1 cellular context compared by ENCODE assay signal in the genomic region with DNA sequence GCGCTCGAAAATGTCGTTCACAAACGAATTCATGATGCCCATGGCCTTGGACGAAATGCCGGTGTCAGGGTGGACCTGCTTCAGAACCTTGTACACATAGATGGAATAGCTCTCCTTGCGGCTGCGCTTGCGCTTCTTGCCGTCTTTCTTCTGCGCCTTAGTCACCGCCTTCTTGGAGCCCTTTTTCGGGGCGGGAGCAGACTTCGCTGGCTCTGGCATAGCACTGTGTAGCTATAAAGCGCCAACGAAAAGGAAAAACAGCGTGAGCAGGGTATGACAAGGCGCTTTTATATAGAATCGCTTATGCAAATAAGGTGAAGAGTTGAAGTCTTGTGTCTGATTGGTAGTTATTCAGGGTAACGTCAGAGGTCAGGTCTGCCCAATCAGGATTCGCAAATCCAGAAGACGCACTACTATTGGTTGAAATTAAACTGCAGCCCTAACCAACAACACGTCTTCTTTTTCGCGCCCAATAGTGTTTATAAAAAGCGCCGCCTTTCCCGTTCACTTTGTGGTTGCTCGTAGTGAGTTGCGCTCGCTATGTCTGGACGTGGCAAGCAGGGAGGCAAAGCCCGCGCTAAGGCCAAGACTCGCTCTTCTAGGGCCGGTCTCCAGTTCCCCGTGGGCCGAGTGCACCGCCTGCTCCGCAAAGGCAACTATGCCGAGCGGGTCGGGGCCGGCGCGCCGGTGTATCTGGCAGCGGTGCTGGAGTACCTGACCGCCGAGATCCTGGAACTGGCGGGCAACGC.
TF ChIP-seq lines count a peak whose summit lies in the region.

No MANE protein-coding gene starts in this region.

TF ChIP-seq in HepG2, 621 proteins besides CTCF, POLR2A, EP300 and RAD21 (continued from another document and continues in another):
- TF ChIP-seq, protein P1, sequence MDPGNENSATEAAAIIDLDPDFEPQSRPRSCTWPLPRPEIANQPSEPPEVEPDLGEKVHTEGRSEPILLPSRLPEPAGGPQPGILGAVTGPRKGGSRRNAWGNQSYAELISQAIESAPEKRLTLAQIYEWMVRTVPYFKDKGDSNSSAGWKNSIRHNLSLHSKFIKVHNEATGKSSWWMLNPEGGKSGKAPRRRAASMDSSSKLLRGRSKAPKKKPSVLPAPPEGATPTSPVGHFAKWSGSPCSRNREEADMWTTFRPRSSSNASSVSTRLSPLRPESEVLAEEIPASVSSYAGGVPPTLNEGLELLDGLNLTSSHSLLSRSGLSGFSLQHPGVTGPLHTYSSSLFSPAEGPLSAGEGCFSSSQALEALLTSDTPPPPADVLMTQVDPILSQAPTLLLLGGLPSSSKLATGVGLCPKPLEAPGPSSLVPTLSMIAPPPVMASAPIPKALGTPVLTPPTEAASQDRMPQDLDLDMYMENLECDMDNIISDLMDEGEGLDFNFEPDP (CRISPR knock-in tag; conservative IDR thresholded peaks at IDR 0.05): no peak
- TF ChIP-seq NONO (IDR thresholded peaks at IDR 0.05) (no peak), NONO (CRISPR knock-in tag; conservative IDR thresholded peaks at IDR 0.05) (no peak), CEBPB (IDR thresholded peaks at IDR 0.05; ENCODE audit: borderline replicate concordance, low read depth, low read length) (no peak), DNMT1 (CRISPR knock-in tag; IDR thresholded peaks at IDR 0.05) (no peak), KAT2B (IDR thresholded peaks at IDR 0.05; ENCODE audit: borderline replicate concordance, low read depth, low read length) (no peak), ZNF292 (CRISPR knock-in tag; IDR thresholded peaks at IDR 0.05; ENCODE audit: borderline replicate concordance, low read depth) (no peak), ZNF629 (CRISPR knock-in tag; conservative IDR thresholded peaks at IDR 0.05) (no peak), RXRA (CRISPR knock-in tag; IDR thresholded peaks at IDR 0.05) (0 out of 2 replicates have a peak, but pooled peaks have one; percentile 26), SMAD1 (CRISPR knock-in tag; IDR thresholded peaks at IDR 0.05; ENCODE audit: borderline replicate concordance, low read depth) (no peak), FOXM1 (CRISPR knock-in tag; IDR thresholded peaks at IDR 0.05) (no peak), FOXJ3 (CRISPR knock-in tag; IDR thresholded peaks at IDR 0.05; ENCODE audit: borderline replicate concordance) (peak; percentile 57), MAF1 (CRISPR knock-in tag; IDR thresholded peaks at IDR 0.05; ENCODE audit: borderline replicate concordance) (no peak), KDM6A (CRISPR knock-in tag; IDR thresholded peaks at IDR 0.05; ENCODE audit: low read depth) (no peak), SETDB1 (CRISPR knock-in tag; IDR thresholded peaks at IDR 0.05; ENCODE audit: borderline replicate concordance) (0 out of 2 replicates have a peak, but pooled peaks have one; percentile 47), ZNF367 (CRISPR knock-in tag; IDR thresholded peaks at IDR 0.05; ENCODE audit: borderline replicate concordance) (peak; percentile 71; the same call in 1 of the 2 replicates), ZMYM2 (CRISPR knock-in tag; IDR thresholded peaks at IDR 0.05) (no peak), ZNF101 (CRISPR knock-in tag; IDR thresholded peaks at IDR 0.05; ENCODE audit: borderline replicate concordance, low read depth) (no peak), ZNF776 (CRISPR knock-in tag; IDR thresholded peaks at IDR 0.05) (no peak; the same call in 1 of the 2 replicates), HNRNPH1 (optimal IDR thresholded peaks at IDR 0.05; ENCODE audit: low read depth, low read length) (no peak), AHR (CRISPR knock-in tag; IDR thresholded peaks at IDR 0.05) (peak; percentile 52; the same call in 1 of the 2 replicates), HES4 (CRISPR knock-in tag; IDR thresholded peaks at IDR 0.05; ENCODE audit: borderline replicate concordance) (no peak), ZNF335 (CRISPR knock-in tag; IDR thresholded peaks at IDR 0.05) (no peak), PTBP1 (IDR thresholded peaks at IDR 0.05; ENCODE audit: low read depth, low read length, poor library complexity, severe bottlenecking) (peak; percentile 94), CREB1 (IDR thresholded peaks at IDR 0.05) (peak; percentile 68), CREB1 (CRISPR knock-in tag; IDR thresholded peaks at IDR 0.05) (peak; percentile 96), SMARCC2 (IDR thresholded peaks at IDR 0.05) (no peak), ZNF484 (CRISPR knock-in tag; IDR thresholded peaks at IDR 0.05; ENCODE audit: borderline replicate concordance, low read depth) (no peak), ZNF263 (CRISPR knock-in tag; IDR thresholded peaks at IDR 0.05) (no peak), ZNF556 (CRISPR knock-in tag; IDR thresholded peaks at IDR 0.05; ENCODE audit: borderline replicate concordance) (no peak), STAG1 (CRISPR knock-in tag; IDR thresholded peaks at IDR 0.05) (no peak), NR2F1 (CRISPR knock-in tag; IDR thresholded peaks at IDR 0.05) (no peak), SP2 (CRISPR knock-in tag; IDR thresholded peaks at IDR 0.05) (no peak), SCMH1 (CRISPR knock-in tag; IDR thresholded peaks at IDR 0.05; ENCODE audit: borderline replicate concordance) (no peak; the same call in 1 of the 2 replicates), RBM39 (IDR thresholded peaks at IDR 0.05; ENCODE audit: low read depth, low read length, poor library complexity, severe bottlenecking) (peak; percentile 99), FOXK2 (IDR thresholded peaks at IDR 0.05) (no peak), ELF3 (CRISPR knock-in tag; IDR thresholded peaks at IDR 0.05) (no peak), MED1 (CRISPR knock-in tag; IDR thresholded peaks at IDR 0.05) (peak; percentile 63), NKX3-1 (CRISPR knock-in tag; IDR thresholded peaks at IDR 0.05) (no peak), FOXK1 (CRISPR knock-in tag; IDR thresholded peaks at IDR 0.05; ENCODE audit: borderline replicate concordance, low read depth) (no peak; the same call in 1 of the 2 replicates), ZNF121 (CRISPR knock-in tag; IDR thresholded peaks at IDR 0.05) (no peak)
- TF ChIP-seq, protein P2, sequence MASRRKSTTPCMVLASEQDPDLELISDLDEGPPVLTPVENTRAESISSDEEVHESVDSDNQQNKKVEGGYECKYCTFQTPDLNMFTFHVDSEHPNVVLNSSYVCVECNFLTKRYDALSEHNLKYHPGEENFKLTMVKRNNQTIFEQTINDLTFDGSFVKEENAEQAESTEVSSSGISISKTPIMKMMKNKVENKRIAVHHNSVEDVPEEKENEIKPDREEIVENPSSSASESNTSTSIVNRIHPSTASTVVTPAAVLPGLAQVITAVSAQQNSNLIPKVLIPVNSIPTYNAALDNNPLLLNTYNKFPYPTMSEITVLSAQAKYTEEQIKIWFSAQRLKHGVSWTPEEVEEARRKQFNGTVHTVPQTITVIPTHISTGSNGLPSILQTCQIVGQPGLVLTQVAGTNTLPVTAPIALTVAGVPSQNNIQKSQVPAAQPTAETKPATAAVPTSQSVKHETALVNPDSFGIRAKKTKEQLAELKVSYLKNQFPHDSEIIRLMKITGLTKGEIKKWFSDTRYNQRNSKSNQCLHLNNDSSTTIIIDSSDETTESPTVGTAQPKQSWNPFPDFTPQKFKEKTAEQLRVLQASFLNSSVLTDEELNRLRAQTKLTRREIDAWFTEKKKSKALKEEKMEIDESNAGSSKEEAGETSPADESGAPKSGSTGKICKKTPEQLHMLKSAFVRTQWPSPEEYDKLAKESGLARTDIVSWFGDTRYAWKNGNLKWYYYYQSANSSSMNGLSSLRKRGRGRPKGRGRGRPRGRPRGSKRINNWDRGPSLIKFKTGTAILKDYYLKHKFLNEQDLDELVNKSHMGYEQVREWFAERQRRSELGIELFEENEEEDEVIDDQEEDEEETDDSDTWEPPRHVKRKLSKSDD (CRISPR knock-in tag; IDR thresholded peaks at IDR 0.05; ENCODE audit: low read depth): no peak
- TF ChIP-seq, protein P3, sequence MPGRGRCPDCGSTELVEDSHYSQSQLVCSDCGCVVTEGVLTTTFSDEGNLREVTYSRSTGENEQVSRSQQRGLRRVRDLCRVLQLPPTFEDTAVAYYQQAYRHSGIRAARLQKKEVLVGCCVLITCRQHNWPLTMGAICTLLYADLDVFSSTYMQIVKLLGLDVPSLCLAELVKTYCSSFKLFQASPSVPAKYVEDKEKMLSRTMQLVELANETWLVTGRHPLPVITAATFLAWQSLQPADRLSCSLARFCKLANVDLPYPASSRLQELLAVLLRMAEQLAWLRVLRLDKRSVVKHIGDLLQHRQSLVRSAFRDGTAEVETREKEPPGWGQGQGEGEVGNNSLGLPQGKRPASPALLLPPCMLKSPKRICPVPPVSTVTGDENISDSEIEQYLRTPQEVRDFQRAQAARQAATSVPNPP (CRISPR knock-in tag; IDR thresholded peaks at IDR 0.05): no peak
- TF ChIP-seq, protein P4, sequence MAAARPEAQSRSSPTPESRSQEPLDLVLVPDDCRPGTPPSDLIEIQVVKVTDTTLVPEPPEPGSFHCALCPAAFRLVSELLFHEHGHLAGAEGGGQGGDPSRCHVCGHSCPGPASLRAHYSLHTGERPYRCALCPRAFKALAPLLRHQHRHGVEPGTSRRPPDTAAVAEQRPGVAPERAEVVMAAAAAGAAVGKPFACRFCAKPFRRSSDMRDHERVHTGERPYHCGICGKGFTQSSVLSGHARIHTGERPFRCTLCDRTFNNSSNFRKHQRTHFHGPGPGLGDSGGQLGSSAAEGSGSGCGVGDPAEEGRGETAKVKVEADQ (CRISPR knock-in tag; IDR thresholded peaks at IDR 0.05; ENCODE audit: borderline replicate concordance): no peak
- TF ChIP-seq, protein P5, sequence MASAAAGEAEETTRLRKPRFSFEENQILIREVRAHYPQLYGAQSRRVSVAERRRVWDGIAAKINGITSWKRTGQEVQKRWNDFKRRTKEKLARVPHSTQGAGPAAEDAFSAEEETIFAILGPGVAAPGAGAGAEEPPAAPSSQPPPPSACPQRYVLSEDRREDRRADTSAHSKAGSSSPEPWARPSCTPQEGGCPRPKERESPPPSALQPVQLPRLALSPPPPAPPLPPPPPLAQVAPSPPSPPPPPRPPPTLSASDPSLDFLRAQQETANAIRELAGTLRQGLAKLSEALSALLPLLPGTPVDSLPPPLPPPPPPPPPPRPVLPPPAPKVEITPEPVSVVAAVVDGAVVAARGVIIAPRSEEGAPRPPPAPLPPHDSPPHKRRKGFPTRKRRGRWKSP (CRISPR knock-in tag; IDR thresholded peaks at IDR 0.05): no peak
- TF ChIP-seq, protein P6, sequence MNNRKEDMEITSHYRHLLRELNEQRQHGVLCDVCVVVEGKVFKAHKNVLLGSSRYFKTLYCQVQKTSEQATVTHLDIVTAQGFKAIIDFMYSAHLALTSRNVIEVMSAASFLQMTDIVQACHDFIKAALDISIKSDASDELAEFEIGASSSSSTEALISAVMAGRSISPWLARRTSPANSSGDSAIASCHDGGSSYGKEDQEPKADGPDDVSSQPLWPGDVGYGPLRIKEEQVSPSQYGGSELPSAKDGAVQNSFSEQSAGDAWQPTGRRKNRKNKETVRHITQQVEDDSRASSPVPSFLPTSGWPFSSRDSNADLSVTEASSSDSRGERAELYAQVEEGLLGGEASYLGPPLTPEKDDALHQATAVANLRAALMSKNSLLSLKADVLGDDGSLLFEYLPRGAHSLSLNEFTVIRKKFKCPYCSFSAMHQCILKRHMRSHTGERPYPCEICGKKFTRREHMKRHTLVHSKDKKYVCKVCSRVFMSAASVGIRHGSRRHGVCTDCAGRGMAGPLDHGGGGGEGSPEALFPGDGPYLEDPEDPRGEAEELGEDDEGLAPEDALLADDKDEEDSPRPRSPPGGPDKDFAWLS (CRISPR knock-in tag; IDR thresholded peaks at IDR 0.05; ENCODE audit: borderline replicate concordance): no peak
- TF ChIP-seq, protein P7, sequence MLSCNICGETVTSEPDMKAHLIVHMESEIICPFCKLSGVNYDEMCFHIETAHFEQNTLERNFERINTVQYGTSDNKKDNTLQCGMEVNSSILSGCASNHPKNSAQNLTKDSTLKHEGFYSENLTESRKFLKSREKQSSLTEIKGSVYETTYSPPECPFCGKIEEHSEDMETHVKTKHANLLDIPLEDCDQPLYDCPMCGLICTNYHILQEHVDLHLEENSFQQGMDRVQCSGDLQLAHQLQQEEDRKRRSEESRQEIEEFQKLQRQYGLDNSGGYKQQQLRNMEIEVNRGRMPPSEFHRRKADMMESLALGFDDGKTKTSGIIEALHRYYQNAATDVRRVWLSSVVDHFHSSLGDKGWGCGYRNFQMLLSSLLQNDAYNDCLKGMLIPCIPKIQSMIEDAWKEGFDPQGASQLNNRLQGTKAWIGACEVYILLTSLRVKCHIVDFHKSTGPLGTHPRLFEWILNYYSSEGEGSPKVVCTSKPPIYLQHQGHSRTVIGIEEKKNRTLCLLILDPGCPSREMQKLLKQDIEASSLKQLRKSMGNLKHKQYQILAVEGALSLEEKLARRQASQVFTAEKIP (CRISPR knock-in tag; IDR thresholded peaks at IDR 0.05; ENCODE audit: borderline replicate concordance): no peak
- TF ChIP-seq, protein P8, sequence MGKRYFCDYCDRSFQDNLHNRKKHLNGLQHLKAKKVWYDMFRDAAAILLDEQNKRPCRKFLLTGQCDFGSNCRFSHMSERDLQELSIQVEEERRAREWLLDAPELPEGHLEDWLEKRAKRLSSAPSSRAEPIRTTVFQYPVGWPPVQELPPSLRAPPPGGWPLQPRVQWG (CRISPR knock-in tag; IDR thresholded peaks at IDR 0.05; ENCODE audit: borderline replicate concordance, low read depth): no peak
- TF ChIP-seq, protein P9, sequence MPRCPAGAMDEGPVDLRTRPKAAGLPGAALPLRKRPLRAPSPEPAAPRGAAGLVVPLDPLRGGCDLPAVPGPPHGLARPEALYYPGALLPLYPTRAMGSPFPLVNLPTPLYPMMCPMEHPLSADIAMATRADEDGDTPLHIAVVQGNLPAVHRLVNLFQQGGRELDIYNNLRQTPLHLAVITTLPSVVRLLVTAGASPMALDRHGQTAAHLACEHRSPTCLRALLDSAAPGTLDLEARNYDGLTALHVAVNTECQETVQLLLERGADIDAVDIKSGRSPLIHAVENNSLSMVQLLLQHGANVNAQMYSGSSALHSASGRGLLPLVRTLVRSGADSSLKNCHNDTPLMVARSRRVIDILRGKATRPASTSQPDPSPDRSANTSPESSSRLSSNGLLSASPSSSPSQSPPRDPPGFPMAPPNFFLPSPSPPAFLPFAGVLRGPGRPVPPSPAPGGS (CRISPR knock-in tag; IDR thresholded peaks at IDR 0.05): no peak; the same call in 1 of the 2 replicates
- TF ChIP-seq, protein P10, sequence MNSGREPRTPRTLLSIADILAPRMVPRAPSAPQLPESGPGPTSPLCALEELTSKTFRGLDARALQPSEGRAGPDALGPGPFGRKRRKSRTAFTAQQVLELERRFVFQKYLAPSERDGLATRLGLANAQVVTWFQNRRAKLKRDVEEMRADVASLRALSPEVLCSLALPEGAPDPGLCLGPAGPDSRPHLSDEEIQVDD (CRISPR knock-in tag; IDR thresholded peaks at IDR 0.05; ENCODE audit: borderline replicate concordance): no peak
- TF ChIP-seq, protein P11, sequence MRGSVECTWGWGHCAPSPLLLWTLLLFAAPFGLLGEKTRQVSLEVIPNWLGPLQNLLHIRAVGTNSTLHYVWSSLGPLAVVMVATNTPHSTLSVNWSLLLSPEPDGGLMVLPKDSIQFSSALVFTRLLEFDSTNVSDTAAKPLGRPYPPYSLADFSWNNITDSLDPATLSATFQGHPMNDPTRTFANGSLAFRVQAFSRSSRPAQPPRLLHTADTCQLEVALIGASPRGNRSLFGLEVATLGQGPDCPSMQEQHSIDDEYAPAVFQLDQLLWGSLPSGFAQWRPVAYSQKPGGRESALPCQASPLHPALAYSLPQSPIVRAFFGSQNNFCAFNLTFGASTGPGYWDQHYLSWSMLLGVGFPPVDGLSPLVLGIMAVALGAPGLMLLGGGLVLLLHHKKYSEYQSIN (CRISPR knock-in tag; IDR thresholded peaks at IDR 0.05; ENCODE audit: borderline replicate concordance): no peak
- TF ChIP-seq, protein P12, sequence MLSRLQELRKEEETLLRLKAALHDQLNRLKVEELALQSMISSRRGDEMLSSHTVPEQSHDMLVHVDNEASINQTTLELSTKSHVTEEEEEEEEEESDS (CRISPR knock-in tag; IDR thresholded peaks at IDR 0.05; ENCODE audit: borderline replicate concordance): no peak
